Comparison of ENCODE assay signal across 9 cellular contexts in genomic region chr22:39149915-39150847, GRCh38. TPM values are rescaled to one million over a fixed set of nuclear protein-coding genes. Genes with fewer than 3 reads are reported as not detected.
DNase-seq lines count a peak whose midpoint lies in the region; ATAC-seq and TF ChIP-seq lines count a peak whose summit lies in the region.
"Had no signal": no experiment of that assay in that cellular context is flagged by ENCODE, and none has a peak within 500 bp of the region (broad histone marks: within the 10 kb centered on the region; RNA-seq: fewer than 3 reads in every experiment).

No MANE protein-coding gene starts in this region.

- no peaks in the 10 kb centered on the region for H3K9me3 ChIP-seq in muscle layer of duodenum (ENCODE audit: control insufficient read depth in 1 of 2, low read length in 2 of 2)
- H3K9me3 ChIP-seq in thoracic aorta = no peaks in the 10 kb centered on the region

- TF ChIP-seq CTCF in thoracic aorta (IDR thresholded peaks at IDR 0.05) = no peak

- H3K27ac ChIP-seq in angular gyrus (ENCODE audit: low read depth, low read length) = peak overlapping the region; percentile 96
- no peak overlapping the region for H3K27ac ChIP-seq in muscle layer of duodenum (ENCODE audit: low read length)
- peak overlapping the region; percentile 34 to 97 for H3K27ac ChIP-seq in thoracic aorta

- peaks cover 3% of the 10 kb centered on the region for H3K27me3 Mint-ChIP-seq in activated T-cell treated with anti-CD3 and anti-CD28 coated beads, Interleukin-2, amount 50 U/mL, for 4 hours (ENCODE audit: low read depth)

- H3K4me3 Mint-ChIP-seq in activated T-cell treated with anti-CD3 and anti-CD28 coated beads, Interleukin-2, amount 50 U/mL, for 4 hours = peak overlapping the region; percentile 53

- no peak for ATAC-seq in activated T-cell treated with anti-CD3 and anti-CD28 coated beads, Interleukin-2, amount 50 U/mL, for 4 hours
- ATAC-seq in thoracic aorta (ENCODE audit: insufficient number of reproducible peaks, low FRiP score, low read depth) (no peak), HG03025 (IDR thresholded peaks at IDR 0.05; ENCODE audit: low FRiP score, unreplicated experiment) (no peak)

- H3K4me1 ChIP-seq in muscle layer of duodenum (ENCODE audit: control insufficient read depth in 1 of 2, insufficient read depth in 2 of 2, low read length in 2 of 2) = peaks cover 18 to 56% of the 10 kb centered on the region in 2 donors
- peaks cover 32 to 67% of the 10 kb centered on the region in 2 donors for H3K4me1 ChIP-seq in thoracic aorta (ENCODE audit: control insufficient read depth in 1 of 2, low read depth in 2 of 2)

- H3K27me3 ChIP-seq in muscle layer of duodenum (ENCODE audit: low read depth, low read length) (peaks cover 9% of the 10 kb centered on the region), thoracic aorta (replicated peaks; ENCODE audit: insufficient read depth) (no peaks in the 10 kb centered on the region)

- peaks cover 54% of the 10 kb centered on the region for H3K4me1 Mint-ChIP-seq in activated T-cell treated with anti-CD3 and anti-CD28 coated beads, Interleukin-2, amount 50 U/mL, for 4 hours (ENCODE audit: low read depth)

- H3K4me3 ChIP-seq in muscle layer of duodenum (ENCODE audit: low read depth in 1 of 2, low read length in 2 of 2) (peak overlapping the region; percentile 1 to 85), thoracic aorta (peak overlapping the region; percentile 99)

- H3K36me3 ChIP-seq in muscle layer of duodenum (ENCODE audit: control insufficient read depth in 1 of 2, insufficient read depth in 2 of 2, low read length in 2 of 2) = peaks cover 5% of the 10 kb centered on the region in 2 donors
- H3K36me3 ChIP-seq in thoracic aorta = peaks cover 5% of the 10 kb centered on the region

- no peaks in the 10 kb centered on the region for H3K9me3 Mint-ChIP-seq in activated T-cell treated with anti-CD3 and anti-CD28 coated beads, Interleukin-2, amount 50 U/mL, for 4 hours

- peaks cover 2% of the 10 kb centered on the region for H3K36me3 Mint-ChIP-seq in activated T-cell treated with anti-CD3 and anti-CD28 coated beads, Interleukin-2, amount 50 U/mL, for 4 hours (ENCODE audit: insufficient read depth)

- no peak for DNase-seq in activated T-cell treated with anti-CD3 and anti-CD28 coated beads, Interleukin-2, amount 50 U/mL, for 4 hours
- DNase-seq in activated T-cell treated with anti-CD3 and anti-CD28 coated beads, Interleukin-2, amount 50 U/mL, for 1 hour = no peak
- DNase-seq in thoracic aorta (ENCODE audit: low spot score) = no peak
- DNase-seq in mucosa of gallbladder (ENCODE audit: low spot score) = no peak
- DNase-seq in KG1 (lab: John Stamatoyannopoulos, UW) = no peak
- DNase-seq: T1000 had no signal

RNA-seq across cellular contexts. Expression of gene CBX7, which starts 2.3 kb away (rescaled TPM):
- total RNA-seq in activated T-cell treated with anti-CD3 and anti-CD28 coated beads, Interleukin-2, amount 50 U/mL, for 4 hours = 10 to 100 TPM; 14.2 to 17.6 (median 14.8) TPM
- total RNA-seq in thoracic aorta = 100 to 1,000 TPM; 170 to 174 TPM
- total RNA-seq in mucosa of gallbladder = 76.5 TPM

RNA-seq across cellular contexts. Expression of gene APOBEC3H, which starts 53.1 kb away (rescaled TPM):
- total RNA-seq in activated T-cell treated with anti-CD3 and anti-CD28 coated beads, Interleukin-2, amount 50 U/mL, for 4 hours = under 1 TPM in 2 of 3 donors, not detected in 1; 0.79 to 0.82 TPM
- total RNA-seq in thoracic aorta = 1 to 10 TPM in 1 of 2 donors, not detected in 1; 1.6 TPM
- 1.4 TPM for total RNA-seq in mucosa of gallbladder
